21 cellular contexts compared by ENCODE assay signal in the genomic region with DNA sequence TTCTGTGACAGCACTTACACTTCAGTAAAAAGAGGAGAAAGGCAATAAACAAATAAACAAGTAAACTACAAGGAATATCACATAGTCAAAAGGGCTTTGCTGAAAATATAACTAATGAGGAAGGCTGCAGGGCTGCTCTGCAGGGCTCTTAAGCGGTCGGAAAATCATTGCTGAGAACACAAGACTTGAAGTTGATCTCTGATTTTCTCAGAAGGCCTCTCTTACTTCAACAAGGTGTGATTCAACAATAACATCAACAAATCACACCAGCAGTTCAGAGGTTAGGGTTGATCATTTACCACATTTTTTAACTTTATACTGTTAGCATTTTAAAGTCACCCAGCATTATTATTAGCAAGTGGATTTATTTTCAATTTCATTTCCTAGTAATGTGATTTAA.
"Had no signal": no experiment of that assay in that cellular context is flagged by ENCODE, and none has a peak within 500 bp of the region (broad histone marks: within the 10 kb centered on the region; RNA-seq: fewer than 3 reads in every experiment).

No MANE protein-coding gene starts in this region.

- H3K4me3 Mint-ChIP-seq: activated CD4-positive, alpha-beta T cell treated with anti-CD3 and anti-CD28 coated beads, Interleukin-2, amount 10 ng/mL, durations not matched to agents 24 days and 14 days; mesothelial cell of epicardium; natural killer cell; stimulated activated naive CD8-positive, alpha-beta T cell treated with anti-CD3 and anti-CD28 coated beads, Interleukin-15, Interleukin-2, amounts not matched to agents 100 ng/mL and 50 ng/mL, for 24 hours had no signal

- H3K36me3 Mint-ChIP-seq: mesothelial cell of epicardium, natural killer cell had no signal

- H3K36me3 ChIP-seq: left ventricle myocardium inferior, neutrophil, ovary, prostate gland, right atrium auricular region, tibial nerve had no signal

- DNase-seq: activated CD4-positive, alpha-beta T cell treated with anti-CD3 and anti-CD28 coated beads, Interleukin-2, amount 10 ng/mL, durations not matched to agents 24 days and 14 days; activated naive CD4-positive, alpha-beta T cell treated with Interleukin-2 at 50 U/mL for 16 hours; activated T-cell treated with anti-CD3 and anti-CD28 coated beads, Interleukin-2, amount 50 U/mL, for 1 hour; body of pancreas; dermis blood vessel endothelial cell; effector CD8-positive, alpha-beta T cell; foreskin melanocyte; kidney; left ventricle myocardium inferior; mammary epithelial cell; natural killer cell; ovary; stimulated activated CD4-positive, alpha-beta T cell treated with anti-CD3 and anti-CD28 coated beads, Interleukin-4, amount 100 ng/mL, for 24 hours; T1000 had no signal

- H3K9me3 ChIP-seq: body of pancreas, left ventricle myocardium inferior, neutrophil, ovary, prostate gland, right atrium auricular region, tibial nerve had no signal

- ATAC-seq: body of pancreas, esophagus mucosa, natural killer cell had no signal

- H3K27ac ChIP-seq: body of pancreas, left ventricle myocardium inferior, neutrophil, ovary, prostate gland, right atrium auricular region, tibial nerve had no signal

- H3K4me1 Mint-ChIP-seq: activated CD4-positive, alpha-beta T cell treated with anti-CD3 and anti-CD28 coated beads, Interleukin-2, amount 10 ng/mL, durations not matched to agents 24 days and 14 days; mesothelial cell of epicardium had no signal

- H3K27me3 Mint-ChIP-seq: activated CD4-positive, alpha-beta T cell treated with anti-CD3 and anti-CD28 coated beads, Interleukin-2, amount 10 ng/mL, durations not matched to agents 24 days and 14 days; stimulated activated naive CD8-positive, alpha-beta T cell treated with anti-CD3 and anti-CD28 coated beads, Interleukin-15, Interleukin-2, amounts not matched to agents 100 ng/mL and 50 ng/mL, for 24 hours had no signal

- H3K4me3 ChIP-seq: body of pancreas, left ventricle myocardium inferior, ovary, prostate gland, right atrium auricular region, tibial nerve had no signal

- H3K9me3 Mint-ChIP-seq: activated CD4-positive, alpha-beta T cell treated with anti-CD3 and anti-CD28 coated beads, Interleukin-2, amount 10 ng/mL, durations not matched to agents 24 days and 14 days; mesothelial cell of epicardium; natural killer cell; stimulated activated naive CD8-positive, alpha-beta T cell treated with anti-CD3 and anti-CD28 coated beads, Interleukin-15, Interleukin-2, amounts not matched to agents 100 ng/mL and 50 ng/mL, for 24 hours had no signal

- H3K4me1 ChIP-seq: left ventricle myocardium inferior, prostate gland, right atrium auricular region had no signal

- H3K27ac Mint-ChIP-seq: activated CD4-positive, alpha-beta T cell treated with anti-CD3 and anti-CD28 coated beads, Interleukin-2, amount 10 ng/mL, durations not matched to agents 24 days and 14 days; mesothelial cell of epicardium; stimulated activated naive CD8-positive, alpha-beta T cell treated with anti-CD3 and anti-CD28 coated beads, Interleukin-15, Interleukin-2, amounts not matched to agents 100 ng/mL and 50 ng/mL, for 24 hours had no signal

- H3K27me3 ChIP-seq: body of pancreas, neutrophil, ovary, right atrium auricular region, tibial nerve had no signal
